ENCODE assay signal across 9 cellular contexts in the genomic region with DNA sequence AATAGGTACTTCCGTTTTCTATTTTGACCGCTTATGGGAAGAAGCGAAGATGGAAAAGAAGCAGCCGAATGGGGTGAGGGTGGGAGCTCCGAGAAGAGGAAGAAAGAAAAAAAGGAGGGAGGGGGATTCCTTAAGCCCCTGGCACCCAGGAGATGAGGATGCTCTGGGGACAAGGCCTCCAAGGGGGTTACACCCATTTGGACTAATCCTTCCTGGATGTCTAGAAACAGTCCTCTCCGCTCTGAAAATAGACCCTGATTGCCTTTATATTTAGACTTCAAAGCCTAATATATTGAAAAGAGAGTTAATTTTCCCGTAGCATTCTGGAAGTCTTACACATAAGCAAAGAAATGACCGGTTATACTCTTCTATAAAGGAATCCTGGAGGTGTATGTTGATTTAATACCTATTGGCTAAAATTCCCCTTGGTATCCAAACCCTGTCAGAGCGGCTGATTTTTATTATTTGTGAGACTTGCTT. TPM values are rescaled to one million over a fixed set of nuclear protein-coding genes. Genes with fewer than 3 reads are reported as not detected.
DNase-seq lines count a peak whose midpoint lies in the region; ATAC-seq, FAIRE-seq and TF ChIP-seq lines count a peak whose summit lies in the region.
"Had no signal": no experiment of that assay in that cellular context is flagged by ENCODE, and none has a peak within 500 bp of the region (broad histone marks: within the 10 kb centered on the region; RNA-seq: fewer than 3 reads in every experiment).

No MANE protein-coding gene starts in this region.

- H3K9me3 Mint-ChIP-seq in activated naive CD8-positive, alpha-beta T cell treated with anti-CD3 and anti-CD28 coated beads, Interleukin-2, amount 50 U/mL, for 24 hours = no peaks in the 10 kb centered on the region

- peaks cover 63% of the 10 kb centered on the region for H3K27me3 Mint-ChIP-seq in activated naive CD8-positive, alpha-beta T cell treated with anti-CD3 and anti-CD28 coated beads, Interleukin-2, amount 50 U/mL, for 24 hours

- peaks cover 16% of the 10 kb centered on the region for H3K4me1 Mint-ChIP-seq in activated naive CD8-positive, alpha-beta T cell treated with anti-CD3 and anti-CD28 coated beads, Interleukin-2, amount 50 U/mL, for 24 hours

- H3K27ac ChIP-seq in kidney (ENCODE audit: low read depth in 2 of 2, low read length in 2 of 2) (no peak overlapping the region), subcutaneous abdominal adipose tissue (ENCODE audit: low read depth, low read length) (no peak overlapping the region)

- DNase-seq in NOMO-1 treated with dmso at 0.1 percent for 144 hours (lab: John Stamatoyannopoulos, UW; ENCODE audit: unreplicated experiment) = peak; percentile 51
- DNase-seq in NOMO-1 (lab: John Stamatoyannopoulos, UW; ENCODE audit: unreplicated experiment in 2 of 2) = no peak
- no peak for DNase-seq in activated naive CD8-positive, alpha-beta T cell treated with anti-CD3 and anti-CD28 coated beads, Interleukin-2, amount 50 U/mL, for 24 hours
- no peak for DNase-seq in kidney
- no peak for DNase-seq in NCI-H2196 (lab: John Stamatoyannopoulos, UW; ENCODE audit: unreplicated experiment)
- DNase-seq in SW480 (ENCODE audit: low spot score) = no peak
- no peak for DNase-seq in NCI-H2171 treated with DMSO at 0.1 percent for 48 hours (lab: John Stamatoyannopoulos, UW)
- DNase-seq: activated CD4-positive, CD25-positive, alpha-beta regulatory T cell treated with anti-CD3 and anti-CD28 coated beads, Interleukin-2, amount 50 U/mL, for 72 hours had no signal

- no peaks in the 10 kb centered on the region for H3K36me3 Mint-ChIP-seq in activated naive CD8-positive, alpha-beta T cell treated with anti-CD3 and anti-CD28 coated beads, Interleukin-2, amount 50 U/mL, for 24 hours (ENCODE audit: low read depth)

- H3K9me3 ChIP-seq in kidney (ENCODE audit: control insufficient read depth in 1 of 2, low read length in 2 of 2) (no peaks in the 10 kb centered on the region), subcutaneous abdominal adipose tissue (ENCODE audit: control insufficient read depth in 5 of 5, low read length in 5 of 5) (no peaks in the 10 kb centered on the region)

- intact Hi-C loops in kidney (cut with DNase I) = no loop called here

- ATAC-seq in activated naive CD8-positive, alpha-beta T cell treated with anti-CD3 and anti-CD28 coated beads, Interleukin-2, amount 50 U/mL, for 24 hours = no peak

- H3K4me3 Mint-ChIP-seq in activated naive CD8-positive, alpha-beta T cell treated with anti-CD3 and anti-CD28 coated beads, Interleukin-2, amount 50 U/mL, for 24 hours = peak overlapping the region; percentile 73

- peak overlapping the region; percentile 48 to 64 for H3K4me3 ChIP-seq in kidney (ENCODE audit: low read length in 2 of 2)
- peak overlapping the region; percentile 61 to 78 (median 69) for H3K4me3 ChIP-seq in subcutaneous abdominal adipose tissue (ENCODE audit: low read depth in 1 of 5, low read length in 5 of 5)

- no peaks in the 10 kb centered on the region for H3K36me3 ChIP-seq in kidney (ENCODE audit: control insufficient read depth in 1 of 2, insufficient read depth in 2 of 2, low read length in 2 of 2)
- no peaks in the 10 kb centered on the region for H3K36me3 ChIP-seq in subcutaneous abdominal adipose tissue (ENCODE audit: control insufficient read depth in 5 of 5, insufficient read depth in 5 of 5, low read length in 5 of 5)

- peaks cover 9 to 34% (median 23%) of the 10 kb centered on the region in 5 donors for H3K27me3 ChIP-seq in subcutaneous abdominal adipose tissue (ENCODE audit: control insufficient read depth in 5 of 5, insufficient read depth in 4 of 5, low read length in 5 of 5)

- no peak for TF ChIP-seq CTCF in kidney (IDR thresholded peaks at IDR 0.05; ENCODE audit: borderline replicate concordance, extremely low read depth, insufficient read depth)

- no peak for FAIRE-seq in kidney (lab: Jason Lieb, UNC)

- H3K4me1 ChIP-seq in kidney (ENCODE audit: control insufficient read depth in 1 of 2, insufficient read depth in 1 of 2, low read depth in 1 of 2, low read length in 2 of 2) (peaks cover 0 to 5% of the 10 kb centered on the region in 2 donors), subcutaneous abdominal adipose tissue (ENCODE audit: control insufficient read depth in 5 of 5, insufficient read depth in 5 of 5, low read length in 5 of 5) (peaks cover 0 to 16% (median 13%) of the 10 kb centered on the region in 5 donors)

- no peak overlapping the region for H3K9ac ChIP-seq in kidney (ENCODE audit: low read length in 2 of 2)
- H3K9ac ChIP-seq in subcutaneous abdominal adipose tissue (ENCODE audit: low read length in 5 of 5) = peak overlapping the region in 4 of 5 donors; percentile 48 to 80 (median 70)

- peak overlapping the region; percentile 5 for H3K27ac Mint-ChIP-seq in activated naive CD8-positive, alpha-beta T cell treated with anti-CD3 and anti-CD28 coated beads, Interleukin-2, amount 50 U/mL, for 24 hours

RNA-seq across cellular contexts. Expression of gene HTR7, which starts 0.7 kb away (rescaled TPM):
- total RNA-seq in kidney = 0.38 TPM
- not detected for polyA plus RNA-seq in kidney (ENCODE audit: insufficient read depth, low read depth, low replicate concordance)

RNA-seq across cellular contexts. Expression of gene RPP30, which starts 13.2 kb away (rescaled TPM):
- 26.5 TPM for total RNA-seq in kidney
- 42.9 TPM for polyA plus RNA-seq in kidney (ENCODE audit: insufficient read depth, low read depth, low replicate concordance)

Comparison
In these comparisons a context has a peak if more than half of its experiments do, and no peak if none do; other contexts are left out.
1. H3K9ac ChIP-seq: peak in subcutaneous abdominal adipose tissue (4 of 5); none in kidney (0 of 2).